Comparison of ENCODE assay signal across 8 cellular contexts in genomic region chr18:21111351-21112139, GRCh38. TPM values are rescaled to one million over a fixed set of nuclear protein-coding genes. Genes with fewer than 3 reads are reported as not detected.
A peak's percentile ranks its signal among the peaks of the same experiment; 100 is the strongest.
DNase-seq lines count a peak whose midpoint lies in the region; ATAC-seq and TF ChIP-seq lines count a peak whose summit lies in the region.

ROCK1 (minus strand) TSS chr18:21111813; CDS start chr18:21110910, 903 bp downstream.

- peaks cover 22% of the 10 kb centered on the region for H3F3A ChIP-seq in neural progenitor cell (ENCODE audit: low read depth)

- peak within 1 kb of the TSS; percentile 76 for H3K27ac Mint-ChIP-seq in neural progenitor cell

- H3K27me3 Mint-ChIP-seq in neural progenitor cell (ENCODE audit: insufficient read depth, low read depth), result peaks cover 4% of the 10 kb centered on the region

- TF ChIP-seq CTCF in HFF-Myc (IDR thresholded peaks at IDR 0.05; ENCODE audit: low read depth, low read length, missing control alignments), result no peak
- no peak for TF ChIP-seq CTCF in foreskin keratinocyte (conservative IDR thresholded peaks at IDR 0.05)
- TF ChIP-seq CTCF in neural progenitor cell (IDR thresholded peaks at IDR 0.05), result no peak

- peak within 1 kb of the TSS; percentile 96 for H3K4me2 ChIP-seq in neural progenitor cell

- H3K4me3 Mint-ChIP-seq in neural progenitor cell, result no peak within 1 kb of the TSS

- peak within 1 kb of the TSS; percentile 86 for H3K4me3 ChIP-seq in HFF-Myc (replicated peaks; ENCODE audit: low read depth, low read length)
- H3K4me3 ChIP-seq in SJSA1, result peak within 1 kb of the TSS; percentile 97
- H3K4me3 ChIP-seq in neural progenitor cell, result peak within 1 kb of the TSS; percentile 80
- peak within 1 kb of the TSS; percentile 95 to 96 for H3K4me3 ChIP-seq in stomach smooth muscle (ENCODE audit: low read length in 2 of 2)

- peaks cover 4% of the 10 kb centered on the region for H3K4me1 Mint-ChIP-seq in neural progenitor cell

- peaks cover 9% of the 10 kb centered on the region for H3K36me3 ChIP-seq in SJSA1
- H3K36me3 ChIP-seq in neural progenitor cell, result no peaks in the 10 kb centered on the region
- H3K36me3 ChIP-seq in stomach smooth muscle (ENCODE audit: control insufficient read depth in 2 of 2, insufficient read depth in 2 of 2, low read length in 2 of 2), result no peaks in the 10 kb centered on the region

- peaks cover 48% of the 10 kb centered on the region for H3K79me2 ChIP-seq in neural progenitor cell (ENCODE audit: low read depth)

- peaks cover 26% of the 10 kb centered on the region for H3K4me1 ChIP-seq in SJSA1 (replicated peaks)
- peaks cover 23% of the 10 kb centered on the region for H3K4me1 ChIP-seq in foreskin keratinocyte
- H3K4me1 ChIP-seq in neural progenitor cell, result peaks cover 25% of the 10 kb centered on the region
- no peaks in the 10 kb centered on the region for H3K4me1 ChIP-seq in stomach smooth muscle (ENCODE audit: control insufficient read depth, insufficient read depth, low read length)

- H3K9me3 Mint-ChIP-seq in neural progenitor cell, result no peaks in the 10 kb centered on the region

- H3K9ac ChIP-seq in neural progenitor cell, result peak within 1 kb of the TSS; percentile 56
- H3K9ac ChIP-seq in stomach smooth muscle (ENCODE audit: low read length in 2 of 2), result peak within 1 kb of the TSS; percentile 80 to 90

- H3K9me3 ChIP-seq in SJSA1 (replicated peaks) (0 out of 2 replicates have a peak, but pooled peaks cover 2% of the 10 kb centered on the region), neural progenitor cell (ENCODE audit: low read depth) (no peaks in the 10 kb centered on the region), stomach smooth muscle (ENCODE audit: control insufficient read depth in 2 of 2, low read length in 2 of 2) (no peaks in the 10 kb centered on the region)

- DNase-seq in GM04503 (ENCODE audit: low read depth) (peak; percentile 79), HFF-Myc (ENCODE audit: extremely low read depth, low read depth) (peak; percentile 85), MV-4-11 (lab: John Stamatoyannopoulos, UW) (peak; percentile 90), SJSA1 (ENCODE audit: low read depth in 1 of 2, low spot score in 2 of 2) (peak; percentile 88 to 99), foreskin keratinocyte (peak; percentile 79 to 85), neural progenitor cell (ENCODE audit: low spot score) (peak; percentile 98)
- DNase-seq in activated naive CD4-positive, alpha-beta T cell (lab: John Stamatoyannopoulos, UW), result peak; percentile 98 to 99 (median 99)

- H3K27me3 ChIP-seq in SJSA1 (replicated peaks) (no peaks in the 10 kb centered on the region), foreskin keratinocyte (no peaks in the 10 kb centered on the region), neural progenitor cell (peaks cover 19% of the 10 kb centered on the region), stomach smooth muscle (ENCODE audit: control insufficient read depth in 1 of 2, insufficient read depth in 2 of 2, low read length in 2 of 2) (no peaks in the 10 kb centered on the region)

- peak within 1 kb of the TSS; percentile 97 for H2AFZ ChIP-seq in neural progenitor cell (replicated peaks)

- H3K27ac ChIP-seq in SJSA1 (peak within 1 kb of the TSS; percentile 85), foreskin keratinocyte (peak within 1 kb of the TSS; percentile 96), neural progenitor cell (peak within 1 kb of the TSS; percentile 82), stomach smooth muscle (ENCODE audit: low read length) (peak within 1 kb of the TSS; percentile 90)

- peaks cover 5% of the 10 kb centered on the region for H3K36me3 Mint-ChIP-seq in neural progenitor cell

- peak; percentile 96 for ATAC-seq in foreskin keratinocyte

- H4K20me1 ChIP-seq in neural progenitor cell (ENCODE audit: low read depth), result peaks cover 41% of the 10 kb centered on the region

RNA-seq across cellular contexts. Expression of gene ROCK1, which starts in this region (rescaled TPM):
- total RNA-seq in SJSA1 (2014; rRNA removed; shearing (Covaris generic)), result 26.4 and 43.0 TPM in 2 replicates
- total RNA-seq in foreskin keratinocyte, result 38.3 and 40.8 TPM in 2 replicates
- polyA plus RNA-seq in foreskin keratinocyte, result 6.4 and 7.6 TPM in 2 replicates
- 37.7 and 66.2 TPM in 2 replicates for total RNA-seq in neural progenitor cell (ENCODE audit: low replicate concordance)

Comparison
In these comparisons a context has a peak if more than half of its experiments do, and no peak if none do; other contexts are left out.
1. Peak in every context shown above with its lines: DNase-seq, ATAC-seq, H3K4me3 ChIP-seq and H3K27ac ChIP-seq.